ENCODE assay signal across 1 cellular context in genomic region chr5:108536321-108536720, GRCh38.
TF ChIP-seq lines count a peak whose summit lies in the region.

No MANE protein-coding gene starts in this region.

TF ChIP-seq in WTC11, 78 proteins besides CTCF, POLR2A, EP300 and RAD21 (continued from another document):
- no peak for TF ChIP-seq USF1 (CRISPR knock-in tag; IDR thresholded peaks at IDR 0.05)
- TF ChIP-seq, protein P1, sequence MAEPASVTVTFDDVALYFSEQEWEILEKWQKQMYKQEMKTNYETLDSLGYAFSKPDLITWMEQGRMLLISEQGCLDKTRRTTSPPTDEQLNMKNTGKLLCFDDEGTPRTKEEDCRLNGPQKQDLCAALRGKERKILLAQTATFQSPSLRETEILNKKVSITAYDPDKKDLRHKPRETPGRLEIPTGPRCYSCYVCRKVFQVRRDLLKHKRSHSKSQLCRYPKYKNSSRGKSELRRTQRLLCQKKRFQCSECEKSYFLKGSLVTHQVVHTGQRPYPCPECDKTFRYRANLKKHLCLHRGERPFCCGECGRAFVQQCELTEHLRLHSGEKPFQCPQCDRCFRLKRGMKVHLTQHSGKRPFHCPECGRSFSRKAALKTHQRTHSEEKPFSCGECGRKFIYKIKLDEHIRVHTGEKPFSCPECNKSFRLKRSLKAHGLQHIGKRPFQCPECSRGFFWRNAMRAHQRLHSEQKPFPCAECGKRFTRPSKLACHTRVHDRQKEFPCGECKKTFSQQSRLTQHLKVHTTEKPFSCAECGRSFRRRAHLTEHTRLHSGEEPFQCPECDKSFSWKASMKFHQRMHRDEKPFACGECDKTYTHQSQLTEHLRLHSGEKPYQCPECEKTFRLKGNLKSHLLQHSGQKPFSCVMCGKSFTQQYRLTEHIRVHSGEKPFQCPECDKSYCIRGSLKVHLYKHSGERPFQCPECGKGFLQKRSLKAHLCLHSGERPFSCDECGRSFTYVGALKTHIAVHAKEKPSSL (CRISPR knock-in tag; conservative IDR thresholded peaks at IDR 0.05): no peak
- no peak for TF ChIP-seq HMGA2 (CRISPR knock-in tag; IDR thresholded peaks at IDR 0.05)
- no peak for TF ChIP-seq TEAD1 (CRISPR knock-in tag; IDR thresholded peaks at IDR 0.05)
- no peak for TF ChIP-seq ZNF416 (CRISPR knock-in tag; IDR thresholded peaks at IDR 0.05)
- TF ChIP-seq PREB (CRISPR knock-in tag; IDR thresholded peaks at IDR 0.05; ENCODE audit: borderline replicate concordance): no peak
- no peak for TF ChIP-seq JUN (CRISPR knock-in tag; IDR thresholded peaks at IDR 0.05)
- no peak for TF ChIP-seq FOXK1 (CRISPR knock-in tag; IDR thresholded peaks at IDR 0.05)
- no peak for TF ChIP-seq MAX (CRISPR knock-in tag; IDR thresholded peaks at IDR 0.05)
- no peak for TF ChIP-seq ELF4 (CRISPR knock-in tag; IDR thresholded peaks at IDR 0.05; ENCODE audit: low read depth)
TF ChIP-seq in WTC11: peak in this region for 0.
